16 cellular contexts compared by ENCODE assay signal in genomic region chr12:106284294-106285105, GRCh38. TPM values are rescaled to one million over a fixed set of nuclear protein-coding genes. Genes with fewer than 3 reads are reported as not detected.
A peak's percentile ranks its signal among the peaks of the same experiment; 100 is the strongest.
DNase-seq lines count a peak whose midpoint lies in the region; ATAC-seq and TF ChIP-seq lines count a peak whose summit lies in the region.
"Had no signal": no experiment of that assay in that cellular context is flagged by ENCODE, and none has a peak within 500 bp of the region (broad histone marks: within the 10 kb centered on the region; RNA-seq: fewer than 3 reads in every experiment).

No MANE protein-coding gene starts in this region.

- H3K4me1 Mint-ChIP-seq in activated CD8-positive, alpha-beta T cell treated with anti-CD3 and anti-CD28 coated beads for 36 hours (ENCODE audit: low read depth), result peaks cover 26% of the 10 kb centered on the region
- peaks cover 10% of the 10 kb centered on the region for H3K4me1 Mint-ChIP-seq in activated CD8-positive, alpha-beta T cell treated with anti-CD3 and anti-CD28 coated beads, Interleukin-2, amount 10 ng/mL, durations not matched to agents 7 days and 5 days (ENCODE audit: low read depth)
- no peaks in the 10 kb centered on the region for H3K4me1 Mint-ChIP-seq in CD4-positive, alpha-beta T cell (ENCODE audit: low read depth)

- peaks cover 4% of the 10 kb centered on the region for H3K9me3 ChIP-seq in psoas muscle
- H3K9me3 ChIP-seq in CD4-positive, alpha-beta T cell (ENCODE audit: control insufficient read depth, low read length), result peaks cover 12% of the 10 kb centered on the region
- H3K9me3 ChIP-seq: lower lobe of right lung, Peyer's patch had no signal

- peak overlapping the region; percentile 3 for H3K27ac ChIP-seq in psoas muscle
- no peak overlapping the region for H3K27ac ChIP-seq in CD4-positive, alpha-beta T cell (ENCODE audit: low read depth, low read length)
- H3K27ac ChIP-seq: lower lobe of right lung, neural progenitor cell, Peyer's patch had no signal

- peaks cover 13% of the 10 kb centered on the region for H3K27me3 Mint-ChIP-seq in activated CD8-positive, alpha-beta T cell treated with anti-CD3 and anti-CD28 coated beads for 36 hours
- peaks cover 10% of the 10 kb centered on the region for H3K27me3 Mint-ChIP-seq in activated CD8-positive, alpha-beta T cell treated with anti-CD3 and anti-CD28 coated beads, Interleukin-2, amount 10 ng/mL, durations not matched to agents 7 days and 5 days (ENCODE audit: low read depth)
- peaks cover 10% of the 10 kb centered on the region for H3K27me3 Mint-ChIP-seq in CD4-positive, alpha-beta T cell

- H3K4me3 Mint-ChIP-seq in activated CD8-positive, alpha-beta T cell treated with anti-CD3 and anti-CD28 coated beads for 36 hours, result no peak overlapping the region
- no peak overlapping the region for H3K4me3 Mint-ChIP-seq in activated CD8-positive, alpha-beta T cell treated with anti-CD3 and anti-CD28 coated beads, Interleukin-2, amount 10 ng/mL, durations not matched to agents 7 days and 5 days
- no peak overlapping the region for H3K4me3 Mint-ChIP-seq in CD4-positive, alpha-beta T cell
- H3K4me3 Mint-ChIP-seq: neural progenitor cell had no signal

- H3K36me3 ChIP-seq in psoas muscle (ENCODE audit: insufficient read depth in 1 of 2, low read depth in 1 of 2), result no peaks in the 10 kb centered on the region
- H3K36me3 ChIP-seq: lower lobe of right lung, neural progenitor cell, Peyer's patch had no signal

- peak; percentile 38 for ATAC-seq in activated CD8-positive, alpha-beta T cell treated with anti-CD3 and anti-CD28 coated beads for 36 hours
- ATAC-seq in activated CD8-positive, alpha-beta T cell treated with anti-CD3 and anti-CD28 coated beads, Interleukin-2, amount 10 ng/mL, durations not matched to agents 7 days and 5 days, result no peak
- peak; percentile 40 to 65 (median 52) for ATAC-seq in psoas muscle
- no peak for ATAC-seq in CD4-positive, alpha-beta T cell (ENCODE audit: poor library complexity)
- ATAC-seq: HCT116, lower lobe of right lung had no signal

- peaks cover 8% of the 10 kb centered on the region for H3K9me3 Mint-ChIP-seq in activated CD8-positive, alpha-beta T cell treated with anti-CD3 and anti-CD28 coated beads for 36 hours
- H3K9me3 Mint-ChIP-seq in activated CD8-positive, alpha-beta T cell treated with anti-CD3 and anti-CD28 coated beads, Interleukin-2, amount 10 ng/mL, durations not matched to agents 7 days and 5 days (ENCODE audit: insufficient read depth), result no peaks in the 10 kb centered on the region
- H3K9me3 Mint-ChIP-seq in CD4-positive, alpha-beta T cell, result peaks cover 3% of the 10 kb centered on the region

- intact Hi-C loops in activated CD8-positive, alpha-beta T cell treated with anti-CD3 and anti-CD28 coated beads for 36 hours (cut with micrococcal nuclease), result no loop called here
- intact Hi-C loops in psoas muscle (cut with DNase I), result loop anchor here in 1 of 2 donors (10.0 kb wide), 1 partner anchor 860 kb away; no protein-coding TSS in a partner anchor
- intact Hi-C loops in CD4-positive, alpha-beta T cell (cut with DNase I, micrococcal nuclease), result loop anchor here in 1 of 2 experiments (5.0 kb wide), 1 partner anchor 37 kb away; the partner anchor contains the start of gene CKAP4

- no peak for TF ChIP-seq CTCF in activated CD8-positive, alpha-beta T cell treated with anti-CD3 and anti-CD28 coated beads for 36 hours (IDR thresholded peaks at IDR 0.05)
- no peak for TF ChIP-seq CTCF in psoas muscle (IDR thresholded peaks at IDR 0.05)
- TF ChIP-seq CTCF in CD4-positive, alpha-beta T cell (IDR thresholded peaks at IDR 0.05), result no peak

- no peaks in the 10 kb centered on the region for H3K27me3 ChIP-seq in psoas muscle (ENCODE audit: insufficient read depth in 3 of 3, low read length in 2 of 3)
- H3K27me3 ChIP-seq in CD4-positive, alpha-beta T cell (ENCODE audit: control insufficient read depth, insufficient read depth, low read length), result no peaks in the 10 kb centered on the region
- H3K27me3 ChIP-seq: neural progenitor cell, Peyer's patch had no signal

- H3K4me3 ChIP-seq in psoas muscle, result no peak overlapping the region
- H3K4me3 ChIP-seq: lower lobe of right lung, neural progenitor cell, Peyer's patch had no signal

- CTCF ChIA-PET in activated CD8-positive, alpha-beta T cell treated with anti-CD3 and anti-CD28 coated beads for 36 hours (lab: Charles Lee), result interaction anchor here (1.0 to 4.4 kb wide), 5 partner anchors 8 to 73 kb away, joined by 4 to 82 read pairs (median 6); partner anchors contain the start of gene POLR3B
- CTCF ChIA-PET in activated CD8-positive, alpha-beta T cell treated with anti-CD3 and anti-CD28 coated beads, Interleukin-2, amount 10 ng/mL, durations not matched to agents 7 days and 5 days (lab: Charles Lee), result interaction anchor here (0.7 to 9.2 kb wide), 5 partner anchors 16 to 1324 kb away, joined by 3 to 167 read pairs (median 23); no protein-coding TSS in a partner anchor
- CTCF ChIA-PET in CD4-positive, alpha-beta T cell (lab: Charles Lee), result interaction anchor here (1.1 to 3.2 kb wide), 5 partner anchors 15 to 73 kb away, joined by 3 to 34 read pairs (median 4); partner anchors contain the start of gene POLR3B

- no peak for DNase-seq in activated CD8-positive, alpha-beta T cell treated with anti-CD3 and anti-CD28 coated beads for 36 hours
- DNase-seq in activated CD8-positive, alpha-beta T cell treated with anti-CD3 and anti-CD28 coated beads, Interleukin-2, amount 10 ng/mL, durations not matched to agents 7 days and 5 days, result no peak
- DNase-seq in NCI-H2171 (lab: John Stamatoyannopoulos, UW) (peak; percentile 65), dermis blood vessel endothelial cell (peak; percentile 37), psoas muscle (no peak), DMS153 treated with DMSO at 0.1 percent for 48 hours (lab: John Stamatoyannopoulos, UW; ENCODE audit: unreplicated experiment) (no peak), GOT3 (lab: John Stamatoyannopoulos, UW) (no peak)
- DNase-seq in CD4-positive, alpha-beta T cell, result no peak
- DNase-seq: ACHN, KG1, lower lobe of right lung, NCI-H146, Peyer's patch, small intestine had no signal

- POLR2A ChIA-PET in activated CD8-positive, alpha-beta T cell treated with anti-CD3 and anti-CD28 coated beads for 36 hours (lab: Charles Lee), result interaction anchor here (0.7 kb wide), 1 partner anchor 17 kb away, joined by 3 read pairs; no protein-coding TSS in a partner anchor
- POLR2A ChIA-PET in activated CD8-positive, alpha-beta T cell treated with anti-CD3 and anti-CD28 coated beads, Interleukin-2, amount 10 ng/mL, durations not matched to agents 7 days and 5 days (lab: Charles Lee), result no interaction called here
- POLR2A ChIA-PET in CD4-positive, alpha-beta T cell (lab: Charles Lee), result interaction anchor here (0.9 to 4.3 kb wide), 4 partner anchors 9 to 58 kb away, joined by 3 to 70 read pairs (median 4); partner anchors contain the start of gene TCP11L2

- peak overlapping the region; percentile 4 for H3K27ac Mint-ChIP-seq in activated CD8-positive, alpha-beta T cell treated with anti-CD3 and anti-CD28 coated beads for 36 hours
- H3K27ac Mint-ChIP-seq in activated CD8-positive, alpha-beta T cell treated with anti-CD3 and anti-CD28 coated beads, Interleukin-2, amount 10 ng/mL, durations not matched to agents 7 days and 5 days, result no peak overlapping the region
- H3K27ac Mint-ChIP-seq in CD4-positive, alpha-beta T cell, result no peak overlapping the region
- H3K27ac Mint-ChIP-seq: neural progenitor cell had no signal

- H3K36me3 Mint-ChIP-seq in activated CD8-positive, alpha-beta T cell treated with anti-CD3 and anti-CD28 coated beads for 36 hours (ENCODE audit: low read depth), result peaks cover 2% of the 10 kb centered on the region
- H3K36me3 Mint-ChIP-seq in activated CD8-positive, alpha-beta T cell treated with anti-CD3 and anti-CD28 coated beads, Interleukin-2, amount 10 ng/mL, durations not matched to agents 7 days and 5 days (ENCODE audit: low read depth), result peaks cover 3% of the 10 kb centered on the region
- H3K36me3 Mint-ChIP-seq in CD4-positive, alpha-beta T cell (ENCODE audit: low read depth), result no peaks in the 10 kb centered on the region

- peaks cover 4% of the 10 kb centered on the region for H3K4me1 ChIP-seq in psoas muscle
- H3K4me1 ChIP-seq: lower lobe of right lung, neural progenitor cell had no signal

- WGBS in psoas muscle, 3 donors, result 29 to 42% (median 35%) methylated on average over 10 of the region's 10 CpGs

RNA-seq across cellular contexts. Expression of gene TCP11L2, which starts 18.0 kb away (rescaled TPM):
- 10 to 100 TPM; 11.9 to 13.2 TPM for total RNA-seq in activated CD8-positive, alpha-beta T cell treated with anti-CD3 and anti-CD28 coated beads for 36 hours
- total RNA-seq in activated CD8-positive, alpha-beta T cell treated with anti-CD3 and anti-CD28 coated beads, Interleukin-2, amount 10 ng/mL, durations not matched to agents 7 days and 5 days, result 1 to 10 TPM; 5.9 to 6.4 TPM
- total RNA-seq in dermis blood vessel endothelial cell, result 49.0 and 64.5 TPM in 2 replicates
- total RNA-seq in psoas muscle, result 10 to 100 TPM; 26.7 to 63.1 (median 39.0) TPM
- 10 to 100 TPM in 2 of 3 donors, 1 to 10 TPM in 1; 3.9 to 26.0 (median 15.2) TPM for polyA plus RNA-seq in psoas muscle
- total RNA-seq in CD4-positive, alpha-beta T cell, result 100 to 1,000 TPM; 139 to 144 TPM

RNA-seq across cellular contexts. Expression of gene CKAP4, which starts 36.7 kb away (rescaled TPM):
- total RNA-seq in activated CD8-positive, alpha-beta T cell treated with anti-CD3 and anti-CD28 coated beads for 36 hours, result 10 to 100 TPM; 15.2 to 16.3 TPM
- total RNA-seq in activated CD8-positive, alpha-beta T cell treated with anti-CD3 and anti-CD28 coated beads, Interleukin-2, amount 10 ng/mL, durations not matched to agents 7 days and 5 days, result under 1 TPM; 0.47 to 0.52 TPM
- total RNA-seq in dermis blood vessel endothelial cell (72.7 and 111 TPM in 2 replicates), psoas muscle (10 to 100 TPM; 14.2 to 24.4 (median 19.7) TPM)
- polyA plus RNA-seq in psoas muscle, result 10 to 100 TPM in 1 of 3 donors, 1 to 10 TPM in 2; 7.6 to 14.7 (median 8.0) TPM
- total RNA-seq in CD4-positive, alpha-beta T cell, result 10 to 100 TPM; 14.7 to 15.7 TPM

Comparison
In these comparisons a context has a peak if more than half of its experiments do, and no peak if none do; other contexts are left out.
1. ATAC-seq: peak in activated CD8-positive, alpha-beta T cell treated with anti-CD3 and anti-CD28 coated beads for 36 hours (single experiment) and psoas muscle (4 of 4); none in activated CD8-positive, alpha-beta T cell treated with anti-CD3 and anti-CD28 coated beads, Interleukin-2, amount 10 ng/mL, durations not matched to agents 7 days and 5 days (single experiment) and CD4-positive, alpha-beta T cell (single experiment).
2. RNA of gene CKAP4, which starts 36.7 kb away (total RNA-seq): 72.7 to 111 TPM in dermis blood vessel endothelial cell, 14.2 to 24.4 TPM in psoas muscle, 15.2 to 16.3 TPM in activated CD8-positive, alpha-beta T cell treated with anti-CD3 and anti-CD28 coated beads for 36 hours and 14.7 to 15.7 TPM in CD4-positive, alpha-beta T cell; 0.47 to 0.52 TPM in activated CD8-positive, alpha-beta T cell treated with anti-CD3 and anti-CD28 coated beads, Interleukin-2, amount 10 ng/mL, durations not matched to agents 7 days and 5 days; every median in the first group is over 10 times any median in the second.
3. DNase-seq: peak in NCI-H2171 (single experiment) and dermis blood vessel endothelial cell (single experiment); none in activated CD8-positive, alpha-beta T cell treated with anti-CD3 and anti-CD28 coated beads for 36 hours (single experiment), activated CD8-positive, alpha-beta T cell treated with anti-CD3 and anti-CD28 coated beads, Interleukin-2, amount 10 ng/mL, durations not matched to agents 7 days and 5 days (single experiment), psoas muscle (0 of 2), CD4-positive, alpha-beta T cell (0 of 10), DMS153 treated with DMSO at 0.1 percent for 48 hours (single experiment) and GOT3 (single experiment).